In genomic region chr14:105455766-105456660, GRCh38 we compare ENCODE assay signal across 18 cellular contexts. TPM values are rescaled to one million over a fixed set of nuclear protein-coding genes. Genes with fewer than 3 reads are reported as not detected.
"Had no signal": no experiment of that assay in that cellular context is flagged by ENCODE, and none has a peak within 500 bp of the region (broad histone marks: within the 10 kb centered on the region; RNA-seq: fewer than 3 reads in every experiment).

No MANE protein-coding gene starts in this region.

- H3K4me3 ChIP-seq: coronary artery, esophagus muscularis mucosa, gastroesophageal sphincter, lower lobe of right lung, thyroid gland had no signal

- H3K27ac ChIP-seq: coronary artery, esophagus muscularis mucosa, gastroesophageal sphincter, lower lobe of right lung, parathyroid adenoma, thyroid gland had no signal

- H3K36me3 Mint-ChIP-seq: natural killer cell had no signal

- H3K9ac ChIP-seq: parathyroid adenoma had no signal

- H3K27ac Mint-ChIP-seq: activated B cell treated with CpG ODN at 0.5 μM for 24 hours; activated CD4-positive, alpha-beta memory T cell treated with anti-CD3 and anti-CD28 coated beads for 36 hours; activated naive CD8-positive, alpha-beta T cell treated with anti-CD3 and anti-CD28 coated beads for 36 hours; activated T-helper 1 cell treated with anti-CD3 and anti-CD28 coated beads, Interleukin-12 subunit alpha, Interleukin-12 subunit beta, Interleukin-2, Interleukin-4 antibody, amounts not matched to agents 30 ng/mL and 10 ng/mL and 1 ng/mL, durations not matched to agents 14 hours and 24 hours and 36 hours; natural killer cell; T-cell had no signal

- H3K4me1 Mint-ChIP-seq: activated B cell treated with CpG ODN at 0.5 μM for 24 hours; activated naive CD8-positive, alpha-beta T cell treated with anti-CD3 and anti-CD28 coated beads for 36 hours; natural killer cell; T-cell had no signal

- H3K9me3 ChIP-seq: esophagus muscularis mucosa, gastroesophageal sphincter, lower lobe of right lung, thyroid gland had no signal

- H3K27me3 Mint-ChIP-seq: activated B cell treated with CpG ODN at 0.5 μM for 24 hours; activated CD4-positive, alpha-beta memory T cell treated with anti-CD3 and anti-CD28 coated beads for 36 hours; activated naive CD8-positive, alpha-beta T cell treated with anti-CD3 and anti-CD28 coated beads for 36 hours; T-cell had no signal

- ATAC-seq: gastroesophageal sphincter had no signal

- H3K4me3 Mint-ChIP-seq: activated B cell treated with CpG ODN at 0.5 μM for 24 hours; activated CD4-positive, alpha-beta memory T cell treated with anti-CD3 and anti-CD28 coated beads for 36 hours; activated naive CD8-positive, alpha-beta T cell treated with anti-CD3 and anti-CD28 coated beads for 36 hours; activated T-helper 1 cell treated with anti-CD3 and anti-CD28 coated beads, Interleukin-12 subunit alpha, Interleukin-12 subunit beta, Interleukin-2, Interleukin-4 antibody, amounts not matched to agents 30 ng/mL and 10 ng/mL and 1 ng/mL, durations not matched to agents 14 hours and 24 hours and 36 hours; natural killer cell; T-cell had no signal

- H3K27me3 ChIP-seq: esophagus muscularis mucosa, gastroesophageal sphincter, thyroid gland had no signal

- DNase-seq: activated B cell treated with CpG ODN at 0.5 μM for 24 hours; activated CD4-positive, alpha-beta memory T cell treated with anti-CD3 and anti-CD28 coated beads for 36 hours; activated CD4-positive, alpha-beta T cell treated with anti-CD3 and anti-CD28 coated beads for 4 hours; activated gamma-delta T cell treated with Interleukin-2 at 50 U/mL for 16 hours; activated naive CD8-positive, alpha-beta T cell treated with anti-CD3 and anti-CD28 coated beads for 36 hours; activated T-cell treated with anti-CD3 and anti-CD28 coated beads for 4 hours; amniotic stem cell; lower lobe of right lung; natural killer cell; stimulated activated naive CD4-positive, alpha-beta T cell treated with Interleukin-2 at 50 U/mL for 16 hours; T-cell; thyroid gland had no signal

- H3K4me1 ChIP-seq: esophagus muscularis mucosa, gastroesophageal sphincter, lower lobe of right lung, parathyroid adenoma, thyroid gland had no signal

- H3K9me3 Mint-ChIP-seq: activated B cell treated with CpG ODN at 0.5 μM for 24 hours; activated CD4-positive, alpha-beta memory T cell treated with anti-CD3 and anti-CD28 coated beads for 36 hours; activated naive CD8-positive, alpha-beta T cell treated with anti-CD3 and anti-CD28 coated beads for 36 hours; activated T-helper 1 cell treated with anti-CD3 and anti-CD28 coated beads, Interleukin-12 subunit alpha, Interleukin-12 subunit beta, Interleukin-2, Interleukin-4 antibody, amounts not matched to agents 30 ng/mL and 10 ng/mL and 1 ng/mL, durations not matched to agents 14 hours and 24 hours and 36 hours; natural killer cell; T-cell had no signal

- H2AFZ ChIP-seq: parathyroid adenoma had no signal

RNA-seq across cellular contexts. Expression of gene CRIP2, which starts 18.6 kb away (rescaled TPM):
- total RNA-seq: activated T-helper 1 cell treated with anti-CD3 and anti-CD28 coated beads, Interleukin-12 subunit alpha, Interleukin-12 subunit beta, Interleukin-2, Interleukin-4 antibody, amounts not matched to agents 30 ng/mL and 10 ng/mL and 1 ng/mL, durations not matched to agents 14 hours and 24 hours and 36 hours had no signal

RNA-seq across cellular contexts. Expression of gene TEX22, which starts 57.7 kb away (rescaled TPM):
- total RNA-seq: mesenteric fat pad had no signal
